In genomic region chr2:100290718-100291151, GRCh38 we compare ENCODE assay signal across 1 cellular context.
TF ChIP-seq lines count a peak whose summit lies in the region.

No MANE protein-coding gene starts in this region.

TF ChIP-seq in K562, 482 proteins besides CTCF, POLR2A, EP300 and RAD21 (continued from another document):
- TF ChIP-seq, protein P1, sequence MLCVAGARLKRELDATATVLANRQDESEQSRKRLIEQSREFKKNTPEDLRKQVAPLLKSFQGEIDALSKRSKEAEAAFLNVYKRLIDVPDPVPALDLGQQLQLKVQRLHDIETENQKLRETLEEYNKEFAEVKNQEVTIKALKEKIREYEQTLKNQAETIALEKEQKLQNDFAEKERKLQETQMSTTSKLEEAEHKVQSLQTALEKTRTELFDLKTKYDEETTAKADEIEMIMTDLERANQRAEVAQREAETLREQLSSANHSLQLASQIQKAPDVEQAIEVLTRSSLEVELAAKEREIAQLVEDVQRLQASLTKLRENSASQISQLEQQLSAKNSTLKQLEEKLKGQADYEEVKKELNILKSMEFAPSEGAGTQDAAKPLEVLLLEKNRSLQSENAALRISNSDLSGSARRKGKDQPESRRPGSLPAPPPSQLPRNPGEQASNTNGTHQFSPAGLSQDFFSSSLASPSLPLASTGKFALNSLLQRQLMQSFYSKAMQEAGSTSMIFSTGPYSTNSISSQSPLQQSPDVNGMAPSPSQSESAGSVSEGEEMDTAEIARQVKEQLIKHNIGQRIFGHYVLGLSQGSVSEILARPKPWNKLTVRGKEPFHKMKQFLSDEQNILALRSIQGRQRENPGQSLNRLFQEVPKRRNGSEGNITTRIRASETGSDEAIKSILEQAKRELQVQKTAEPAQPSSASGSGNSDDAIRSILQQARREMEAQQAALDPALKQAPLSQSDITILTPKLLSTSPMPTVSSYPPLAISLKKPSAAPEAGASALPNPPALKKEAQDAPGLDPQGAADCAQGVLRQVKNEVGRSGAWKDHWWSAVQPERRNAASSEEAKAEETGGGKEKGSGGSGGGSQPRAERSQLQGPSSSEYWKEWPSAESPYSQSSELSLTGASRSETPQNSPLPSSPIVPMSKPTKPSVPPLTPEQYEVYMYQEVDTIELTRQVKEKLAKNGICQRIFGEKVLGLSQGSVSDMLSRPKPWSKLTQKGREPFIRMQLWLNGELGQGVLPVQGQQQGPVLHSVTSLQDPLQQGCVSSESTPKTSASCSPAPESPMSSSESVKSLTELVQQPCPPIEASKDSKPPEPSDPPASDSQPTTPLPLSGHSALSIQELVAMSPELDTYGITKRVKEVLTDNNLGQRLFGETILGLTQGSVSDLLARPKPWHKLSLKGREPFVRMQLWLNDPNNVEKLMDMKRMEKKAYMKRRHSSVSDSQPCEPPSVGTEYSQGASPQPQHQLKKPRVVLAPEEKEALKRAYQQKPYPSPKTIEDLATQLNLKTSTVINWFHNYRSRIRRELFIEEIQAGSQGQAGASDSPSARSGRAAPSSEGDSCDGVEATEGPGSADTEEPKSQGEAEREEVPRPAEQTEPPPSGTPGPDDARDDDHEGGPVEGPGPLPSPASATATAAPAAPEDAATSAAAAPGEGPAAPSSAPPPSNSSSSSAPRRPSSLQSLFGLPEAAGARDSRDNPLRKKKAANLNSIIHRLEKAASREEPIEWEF (CRISPR knock-in tag; IDR thresholded peaks at IDR 0.05), result peak; percentile 81; the same call in 1 of the 2 replicates
- peak; percentile 57; the same call in 1 of the 2 replicates for TF ChIP-seq L3MBTL2 (IDR thresholded peaks at IDR 0.05)
